Comparison of ENCODE assay signal across 8 cellular contexts in the genomic region with DNA sequence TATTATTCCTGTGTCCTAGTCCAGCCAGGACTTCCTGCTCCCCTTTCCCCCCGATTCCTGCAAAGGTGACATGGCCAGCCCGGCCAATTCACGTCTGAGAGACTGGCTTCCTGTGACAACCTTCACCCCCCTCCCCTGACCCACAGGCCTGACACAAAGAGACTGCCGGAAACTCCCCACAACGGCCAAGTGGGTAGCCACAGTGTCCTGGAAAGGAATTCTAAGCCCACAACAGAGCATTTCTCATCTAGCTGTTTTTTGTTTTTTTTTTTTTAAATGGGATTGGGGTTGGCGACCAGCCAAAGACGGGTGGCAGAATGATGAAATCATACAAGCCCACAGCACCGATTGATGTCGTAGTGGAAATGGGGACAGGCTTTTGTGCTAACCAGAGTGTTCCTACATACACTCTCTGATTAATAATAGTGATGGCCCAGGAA. TPM values are rescaled to one million over a fixed set of nuclear protein-coding genes. Genes with fewer than 3 reads are reported as not detected.
DNase-seq lines count a peak whose midpoint lies in the region; ATAC-seq and TF ChIP-seq lines count a peak whose summit lies in the region.

No MANE protein-coding gene starts in this region.

- DNase-seq in AG04450 (ENCODE audit: low read depth, low spot score) = peak; percentile 20
- peak; percentile 1 for DNase-seq in HT-29 (ENCODE audit: low spot score)
- DNase-seq in activated T-cell treated with anti-CD3 and anti-CD28 coated beads, Interleukin-2, amount 50 U/mL, for 1 hour = peak; percentile 46
- peak; percentile 61 for DNase-seq in fibroblast of the conjunctiva (ENCODE audit: low read depth)
- DNase-seq in osteocyte (ENCODE audit: extremely low spot score, unreplicated experiment) = no peak

- H3K27ac Mint-ChIP-seq in osteocyte (ENCODE audit: unreplicated experiment) = peak overlapping the region; percentile 92

- no peaks in the 10 kb centered on the region for H3K36me3 Mint-ChIP-seq in osteocyte (ENCODE audit: unreplicated experiment)

- TF ChIP-seq CTCF in AG04450 (IDR thresholded peaks at IDR 0.05; ENCODE audit: low read depth, low read length) (no peak), osteocyte (IDR thresholded peaks at IDR 0.05) (no peak)

- H3K27me3 Mint-ChIP-seq in osteocyte (ENCODE audit: unreplicated experiment) = peaks cover 3% of the 10 kb centered on the region

- no peaks in the 10 kb centered on the region for H3K27me3 ChIP-seq in AG04450 (ENCODE audit: control insufficient read depth, insufficient read depth, low read length)

- CTCF ChIA-PET in AG04450 (lab: Charles Lee) = interaction anchor here (1.9 kb wide), 1 partner anchor 158 kb away, joined by 7 read pairs; no protein-coding TSS in a partner anchor

- ATAC-seq in GM19035 (IDR thresholded peaks at IDR 0.05; ENCODE audit: unreplicated experiment) = no peak
- no peak for ATAC-seq in HG03175 (IDR thresholded peaks at IDR 0.05; ENCODE audit: unreplicated experiment)
- ATAC-seq in GM21526 (IDR thresholded peaks at IDR 0.05; ENCODE audit: low FRiP score, unreplicated experiment) = no peak

- peaks cover 18% of the 10 kb centered on the region for H3K4me1 Mint-ChIP-seq in osteocyte (ENCODE audit: unreplicated experiment)

- H3K27ac ChIP-seq in AG04450 (ENCODE audit: low read depth, low read length) = peak overlapping the region; percentile 100

- H3K4me3 Mint-ChIP-seq in osteocyte (ENCODE audit: unreplicated experiment) = no peak overlapping the region

- H3K9me3 Mint-ChIP-seq in osteocyte (ENCODE audit: unreplicated experiment) = no peaks in the 10 kb centered on the region

- POLR2A ChIA-PET in AG04450 (lab: Yijun Ruan, JAX) = no interaction called here

- H3K9me3 ChIP-seq in AG04450 (ENCODE audit: control insufficient read depth, insufficient read depth, low read length) = no peaks in the 10 kb centered on the region

- H3K4me3 ChIP-seq in AG04450 (ENCODE audit: low read depth, low read length) = peak overlapping the region; percentile 13

RNA-seq across cellular contexts. Expression of gene XAF1, which starts 2.8 kb away (rescaled TPM):
- polyA plus RNA-seq in AG04450 (2011; rRNA removed) = 6.3 and 13.7 TPM in 2 replicates
- 35.3 and 46.0 TPM in 2 replicates for polyA minus RNA-seq in AG04450 (2011; rRNA and poly(A)+ RNA removed)
- total RNA-seq in HT-29 (2014; rRNA removed; shearing (Covaris generic)) = 1.5 and 2.2 TPM in 2 replicates
- total RNA-seq in osteocyte = 0.91 and 1.5 TPM in 2 replicates

RNA-seq across cellular contexts. Expression of gene FBXO39, which starts 23.0 kb away (rescaled TPM):
- 0.10 and 0.12 TPM in 2 replicates for polyA plus RNA-seq in AG04450 (2011; rRNA removed)
- 0.23 TPM in 1 of 2 replicates, not detected in the other for polyA minus RNA-seq in AG04450 (2011; rRNA and poly(A)+ RNA removed)
- total RNA-seq in HT-29 (2014; rRNA removed; shearing (Covaris generic)) = not detected in 2 replicates
- not detected in 2 replicates for total RNA-seq in osteocyte

RNA-seq across cellular contexts. Expression of gene SLC13A5, which starts 39.9 kb away (rescaled TPM):
- polyA plus RNA-seq in AG04450 (2011; rRNA removed) = not detected in 2 replicates
- polyA minus RNA-seq in AG04450 (2011; rRNA and poly(A)+ RNA removed) = not detected in 2 replicates
- not detected in 2 replicates for total RNA-seq in HT-29 (2014; rRNA removed; shearing (Covaris generic))
- total RNA-seq in osteocyte = not detected in 2 replicates
